Comparison of ENCODE assay signal across 25 cellular contexts in the genomic region with DNA sequence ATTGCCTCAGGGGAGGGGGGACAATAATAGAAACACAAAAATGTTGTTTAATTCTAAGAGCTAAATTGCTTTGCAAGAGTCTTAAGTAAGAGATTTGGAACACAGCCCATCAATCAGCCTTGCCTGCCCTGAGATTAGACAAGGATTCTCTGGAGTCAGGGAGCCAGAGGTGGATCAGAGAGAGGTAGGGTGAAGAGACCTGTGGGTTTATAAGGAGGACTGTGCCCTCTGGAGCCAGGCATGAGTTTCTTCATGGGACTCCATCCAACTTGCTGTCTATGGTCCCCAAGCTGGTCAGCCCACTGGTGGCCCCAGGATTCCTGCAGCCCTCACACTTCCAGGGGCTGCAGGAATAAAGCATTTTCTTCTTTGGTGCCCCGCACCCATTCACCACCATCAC.
"Had no signal": no experiment of that assay in that cellular context is flagged by ENCODE, and none has a peak within 500 bp of the region (broad histone marks: within the 10 kb centered on the region; RNA-seq: fewer than 3 reads in every experiment).

No MANE protein-coding gene starts in this region.

- H3K36me3 ChIP-seq: left lung, lower lobe of right lung, neural progenitor cell, neutrophil, stomach, thyroid gland, transverse colon, upper lobe of right lung had no signal

- FAIRE-seq: islet of Langerhans, kidney had no signal

- DNase-seq: hypothalamus; immature natural killer cell; kidney; left colon; left lung; lower lobe of right lung; mammary epithelial cell; mesenchymal stem cell; naive thymus-derived CD8-positive, alpha-beta T cell; occipital lobe; psoas muscle; stimulated activated CD4-positive, alpha-beta T cell treated with anti-CD3 and anti-CD28 coated beads, Interleukin-1b, Interleukin-23, amount 100 ng/mL, for 48 hours; stimulated activated CD4-positive, alpha-beta T cell treated with anti-CD3 and anti-CD28 coated beads, Interleukin-2, amount 100 ng/mL, for 48 hours; stimulated activated naive B cell treated with anti-CD40 and anti-IgM and Interleukin-4, amounts not matched to agents 10 μg/mL and 1 μg/mL and 100 μg/mL, for 72 hours; stimulated activated naive CD8-positive, alpha-beta T cell treated with anti-CD3 and anti-CD28 coated beads, Interleukin-15, Interleukin-2, amounts not matched to agents 100 U/mL and 50 U/mL, for 24 hours; stomach; testis; thyroid gland; transverse colon; upper lobe of right lung had no signal

- H3K4me3 ChIP-seq: left lung, lower lobe of right lung, neural progenitor cell, psoas muscle, smooth muscle cell, stomach, testis, thyroid gland, transverse colon, upper lobe of right lung had no signal

- ATAC-seq: left colon; left lung; lower lobe of right lung; naive thymus-derived CD8-positive, alpha-beta T cell; psoas muscle; stimulated activated naive B cell treated with anti-CD40 and anti-IgM and Interleukin-4, amounts not matched to agents 10 μg/mL and 1 μg/mL and 100 μg/mL, for 72 hours; stimulated activated naive CD8-positive, alpha-beta T cell treated with anti-CD3 and anti-CD28 coated beads, Interleukin-15, Interleukin-2, amounts not matched to agents 100 U/mL and 50 U/mL, for 24 hours; upper lobe of right lung had no signal

- H3K27me3 ChIP-seq: left lung, neural progenitor cell, neutrophil, stomach, testis, thyroid gland, transverse colon, upper lobe of right lung had no signal

- H3K4me1 ChIP-seq: left lung, lower lobe of right lung, neural progenitor cell, parathyroid adenoma, psoas muscle, stomach, testis, transverse colon, upper lobe of right lung had no signal

- H3K9me3 ChIP-seq: left lung, lower lobe of right lung, neutrophil, psoas muscle, stomach, testis, thyroid gland, transverse colon, upper lobe of right lung had no signal

- H3K27ac ChIP-seq: left lung, lower lobe of right lung, neural progenitor cell, neutrophil, parathyroid adenoma, psoas muscle, stomach, testis, thyroid gland, transverse colon, upper lobe of right lung had no signal
